ENCODE assay signal across 24 cellular contexts in the genomic region with DNA sequence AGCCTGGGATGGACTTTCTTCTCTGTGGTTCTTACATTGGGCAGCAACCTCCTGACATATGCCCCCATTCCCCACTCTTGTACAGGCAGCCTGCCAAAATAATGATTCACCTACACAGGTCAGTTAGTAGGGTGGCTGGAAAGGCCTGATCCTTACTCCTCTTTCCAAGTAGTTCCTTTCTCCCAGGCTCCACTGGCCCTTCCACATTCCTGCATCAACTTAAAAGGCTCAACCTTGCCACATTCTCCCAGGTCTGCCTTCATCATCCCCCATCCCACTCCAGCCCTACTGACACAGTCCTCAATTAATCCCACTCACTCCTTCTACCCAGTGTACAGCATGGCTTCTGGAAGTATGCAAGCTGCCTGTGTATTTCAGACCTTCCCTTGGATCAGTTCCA.
"Had no signal": no experiment of that assay in that cellular context is flagged by ENCODE, and none has a peak within 500 bp of the region (broad histone marks: within the 10 kb centered on the region; RNA-seq: fewer than 3 reads in every experiment).

No MANE protein-coding gene starts in this region.

- H3K4me3 ChIP-seq: colonic mucosa, esophagus squamous epithelium, gastroesophageal sphincter, heart right ventricle, left lung, lung, pancreas, psoas muscle, right atrium auricular region, spleen, thoracic aorta, upper lobe of left lung had no signal

- H3K27me3 ChIP-seq: colonic mucosa, esophagus squamous epithelium, gastroesophageal sphincter, left lung, right atrium auricular region, spleen, upper lobe of left lung had no signal

- H3K9me3 ChIP-seq: colonic mucosa, esophagus squamous epithelium, gastroesophageal sphincter, heart right ventricle, left lung, pancreas, psoas muscle, right atrium auricular region, spleen, thoracic aorta, upper lobe of left lung had no signal

- H3K4me1 ChIP-seq: colonic mucosa, esophagus squamous epithelium, heart right ventricle, left lung, pancreas, psoas muscle, right atrium auricular region, spleen, upper lobe of left lung had no signal

- DNase-seq: activated CD4-positive, alpha-beta memory T cell treated with anti-CD3 and anti-CD28 coated beads for 36 hours; activated CD4-positive, alpha-beta T cell treated with anti-CD3 and anti-CD28 coated beads for 48 hours; activated CD4-positive, CD25-positive, alpha-beta regulatory T cell; activated naive CD4-positive, alpha-beta T cell treated with Interleukin-2 at 50 U/mL for 16 hours; activated naive CD8-positive, alpha-beta T cell treated with anti-CD3 and anti-CD28 coated beads for 36 hours; activated T-cell treated with anti-CD3 and anti-CD28 coated beads, Interleukin-2, amount 50 U/mL, for 48 hours; colonic mucosa; esophagus squamous epithelium; heart right ventricle; left lung; naive thymus-derived CD4-positive, alpha-beta T cell; pancreas; psoas muscle; spleen; stimulated activated CD4-positive, alpha-beta T cell treated with anti-CD3 and anti-CD28 coated beads, Interleukin-4, amount 100 ng/mL, for 1 hour; stimulated activated naive CD4-positive, alpha-beta T cell treated with Interleukin-2 at 50 U/mL for 16 hours; T-helper 17 cell; upper lobe of left lung had no signal

- H3K27ac ChIP-seq: colonic mucosa, esophagus squamous epithelium, gastroesophageal sphincter, heart right ventricle, left lung, pancreas, psoas muscle, right atrium auricular region, spleen, thoracic aorta, upper lobe of left lung had no signal

- FAIRE-seq: astrocyte, bronchial epithelial cell, pancreas had no signal

- H3K36me3 ChIP-seq: colonic mucosa, esophagus squamous epithelium, gastroesophageal sphincter, heart right ventricle, left lung, pancreas, right atrium auricular region, spleen, thoracic aorta, upper lobe of left lung had no signal
